Comparison of ENCODE assay signal across 8 cellular contexts in the genomic region with DNA sequence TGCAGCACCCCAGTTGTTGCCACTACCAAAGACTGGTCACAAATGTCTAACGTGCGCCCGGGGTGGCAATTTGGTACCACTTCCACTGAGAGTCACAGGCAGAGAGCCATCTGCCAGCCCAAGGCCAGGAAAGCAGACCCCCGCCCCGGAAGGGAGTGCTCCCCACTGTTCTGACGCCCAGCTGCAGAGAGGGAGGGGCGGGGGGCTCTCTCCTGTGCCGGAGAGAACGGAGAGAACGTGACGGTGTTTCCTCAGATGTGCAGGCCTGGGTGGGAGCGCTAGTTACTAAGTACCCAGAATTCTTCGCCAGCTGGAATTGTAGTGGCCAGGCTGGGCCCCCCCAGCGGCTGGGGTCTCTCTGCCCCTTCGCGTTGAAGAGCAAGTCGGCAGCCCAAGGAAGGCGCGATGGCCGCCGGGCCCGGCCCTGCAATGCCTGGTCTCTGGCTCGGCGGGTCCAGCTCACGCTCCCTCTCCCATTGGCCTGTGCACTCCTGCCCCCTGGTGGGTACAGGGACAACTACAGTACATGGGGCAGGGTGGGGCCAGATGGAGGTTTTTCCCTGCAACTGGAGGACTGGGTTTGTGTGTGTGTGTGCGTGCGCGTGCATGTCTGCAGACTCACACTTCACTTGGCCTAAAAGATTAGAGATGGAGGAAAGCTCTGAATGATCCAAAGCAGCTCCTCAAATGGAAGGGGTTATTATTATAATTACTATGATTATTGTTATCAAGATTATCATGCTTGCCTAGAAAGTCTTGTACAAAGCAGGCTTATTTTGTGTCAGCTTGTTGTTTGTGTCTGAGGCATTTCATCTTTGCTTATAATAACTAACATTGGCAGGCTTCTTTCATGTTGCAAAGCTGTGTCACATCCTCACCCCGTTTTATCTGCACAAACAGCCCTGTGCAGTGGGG.
DNase-seq lines count a peak whose midpoint lies in the region; ATAC-seq and TF ChIP-seq lines count a peak whose summit lies in the region.

No MANE protein-coding gene starts in this region.

- WGBS in tibial nerve, 2 donors, result 14 to 19% methylated on average over 26 to 29 of the region's 29 CpGs

- peak; percentile 87 for DNase-seq in ELF-1 (ENCODE audit: low read depth, low spot score)
- DNase-seq in GM23338 (ENCODE audit: low spot score), result peak; percentile 80
- DNase-seq in LNCaP clone FGC (ENCODE audit: low read depth), result no peak
- DNase-seq in SW480 (ENCODE audit: low spot score), result peak; percentile 60
- DNase-seq in activated naive CD8-positive, alpha-beta T cell treated with anti-CD3 and anti-CD28 coated beads, Interleukin-2, amount 50 U/mL, for 24 hours, result peak; percentile 84
- peak; percentile 85 to 87 for DNase-seq in cardiac muscle cell (ENCODE audit: low read depth in 1 of 2, low spot score in 1 of 2)
- DNase-seq in tibial nerve (ENCODE audit: low spot score in 2 of 2), result peak; percentile 83 to 84

- H3K4me1 Mint-ChIP-seq in GM23338, result peaks cover 3% of the 10 kb centered on the region; the same call in 1 of the 3 replicates
- peaks cover 6% of the 10 kb centered on the region for H3K4me1 Mint-ChIP-seq in activated naive CD8-positive, alpha-beta T cell treated with anti-CD3 and anti-CD28 coated beads, Interleukin-2, amount 50 U/mL, for 24 hours

- TF ChIP-seq EP300 in tibial nerve (IDR thresholded peaks at IDR 0.05), result peak in 1 of 2 donors; percentile 38

- H3K27me3 ChIP-seq in GM23338 (ENCODE audit: insufficient read depth) (no peaks in the 10 kb centered on the region), cardiac muscle cell (no peaks in the 10 kb centered on the region), parathyroid adenoma (ENCODE audit: control insufficient read depth, insufficient read depth, low read length) (no peaks in the 10 kb centered on the region), tibial nerve (no peaks in the 10 kb centered on the region)

- no peaks in the 10 kb centered on the region for H4K20me1 ChIP-seq in GM23338 (replicated peaks; ENCODE audit: insufficient read depth)

- H3K36me3 ChIP-seq in GM23338 (ENCODE audit: insufficient read depth), result no peaks in the 10 kb centered on the region
- no peaks in the 10 kb centered on the region for H3K36me3 ChIP-seq in cardiac muscle cell
- H3K36me3 ChIP-seq in parathyroid adenoma (ENCODE audit: control insufficient read depth, insufficient read depth, low read length), result no peaks in the 10 kb centered on the region
- no peaks in the 10 kb centered on the region for H3K36me3 ChIP-seq in tibial nerve

- TF ChIP-seq POLR2A in tibial nerve (IDR thresholded peaks at IDR 0.05), result no peak

- peak; percentile 98 for ATAC-seq in GM23338
- peak; percentile 92 for ATAC-seq in activated naive CD8-positive, alpha-beta T cell treated with anti-CD3 and anti-CD28 coated beads, Interleukin-2, amount 50 U/mL, for 24 hours

- no peaks in the 10 kb centered on the region; the same call in 2 of the 3 replicates for H3K9me3 Mint-ChIP-seq in GM23338
- no peaks in the 10 kb centered on the region for H3K9me3 Mint-ChIP-seq in activated naive CD8-positive, alpha-beta T cell treated with anti-CD3 and anti-CD28 coated beads, Interleukin-2, amount 50 U/mL, for 24 hours

- no peak overlapping the region for H3K9ac ChIP-seq in parathyroid adenoma

- H3K4me3 Mint-ChIP-seq in GM23338, result peak overlapping the region; percentile 68
- no peak overlapping the region for H3K4me3 Mint-ChIP-seq in activated naive CD8-positive, alpha-beta T cell treated with anti-CD3 and anti-CD28 coated beads, Interleukin-2, amount 50 U/mL, for 24 hours

- H3K4me3 ChIP-seq in GM23338 (peak overlapping the region; percentile 59), LNCaP clone FGC (ENCODE audit: low read depth, low read length) (no peak overlapping the region), cardiac muscle cell (no peak overlapping the region), parathyroid adenoma (ENCODE audit: low read depth, low read length) (no peak overlapping the region), tibial nerve (peak overlapping the region in 3 of 4 donors; percentile 23 to 35 (median 29))

- H2AFZ ChIP-seq in GM23338 (peak overlapping the region; percentile 98), parathyroid adenoma (peak overlapping the region; percentile 63)

- no peaks in the 10 kb centered on the region for H3F3A ChIP-seq in GM23338 (replicated peaks; ENCODE audit: low read depth)

- peak; percentile 77 to 99 for TF ChIP-seq CTCF in GM23338 (conservative IDR thresholded peaks at IDR 0.05; ENCODE audit: low read depth in 2 of 2)
- TF ChIP-seq CTCF in LNCaP clone FGC (IDR thresholded peaks at IDR 0.05; ENCODE audit: control insufficient read depth, extremely low read depth, insufficient read depth), result peak; percentile 98
- peak; percentile 91 for TF ChIP-seq CTCF in cardiac muscle cell (IDR thresholded peaks at IDR 0.05; ENCODE audit: low read depth, low read length)
- peak; percentile 87 for TF ChIP-seq CTCF in parathyroid adenoma (IDR thresholded peaks at IDR 0.05)
- peak; percentile 90 to 97 (median 96) for TF ChIP-seq CTCF in tibial nerve (IDR thresholded peaks at IDR 0.05)

- H3K9me3 ChIP-seq in cardiac muscle cell (ENCODE audit: low read depth) (no peaks in the 10 kb centered on the region), parathyroid adenoma (ENCODE audit: control insufficient read depth, low read length) (no peaks in the 10 kb centered on the region), tibial nerve (no peaks in the 10 kb centered on the region)

- no peak overlapping the region for H3K27ac ChIP-seq in GM23338 (ENCODE audit: low read depth)
- no peak overlapping the region for H3K27ac ChIP-seq in cardiac muscle cell
- H3K27ac ChIP-seq in parathyroid adenoma, result no peak overlapping the region
- H3K27ac ChIP-seq in tibial nerve, result no peak overlapping the region

- no peak overlapping the region for H3K27ac Mint-ChIP-seq in GM23338
- H3K27ac Mint-ChIP-seq in activated naive CD8-positive, alpha-beta T cell treated with anti-CD3 and anti-CD28 coated beads, Interleukin-2, amount 50 U/mL, for 24 hours, result no peak overlapping the region

- no peaks in the 10 kb centered on the region for H3K36me3 Mint-ChIP-seq in GM23338 (ENCODE audit: low read depth)
- no peaks in the 10 kb centered on the region for H3K36me3 Mint-ChIP-seq in activated naive CD8-positive, alpha-beta T cell treated with anti-CD3 and anti-CD28 coated beads, Interleukin-2, amount 50 U/mL, for 24 hours (ENCODE audit: low read depth)

- H3K4me2 ChIP-seq in GM23338, result peak overlapping the region; percentile 89
- H3K4me2 ChIP-seq in parathyroid adenoma (ENCODE audit: low read length), result peak overlapping the region; percentile 18

- H3K79me2 ChIP-seq in GM23338 (replicated peaks; ENCODE audit: insufficient read depth) (no peaks in the 10 kb centered on the region), parathyroid adenoma (peaks cover 21% of the 10 kb centered on the region)

- peaks cover 11% of the 10 kb centered on the region for H3K27me3 Mint-ChIP-seq in GM23338 (ENCODE audit: insufficient read depth, low read depth, poor library complexity)
- peaks cover 8% of the 10 kb centered on the region for H3K27me3 Mint-ChIP-seq in activated naive CD8-positive, alpha-beta T cell treated with anti-CD3 and anti-CD28 coated beads, Interleukin-2, amount 50 U/mL, for 24 hours

- no peaks in the 10 kb centered on the region for H3K4me1 ChIP-seq in GM23338 (ENCODE audit: insufficient read depth)
- H3K4me1 ChIP-seq in cardiac muscle cell (ENCODE audit: low read depth), result no peaks in the 10 kb centered on the region
- H3K4me1 ChIP-seq in parathyroid adenoma, result no peaks in the 10 kb centered on the region
- peaks cover 0 to 10% (median 5%) of the 10 kb centered on the region in 4 donors for H3K4me1 ChIP-seq in tibial nerve

- no peaks in the 10 kb centered on the region for H3K9me2 ChIP-seq in GM23338 (ENCODE audit: insufficient read depth)

TF ChIP-seq in GM23338, 12 proteins besides CTCF, POLR2A, EP300 and RAD21 (continues in another document):
- TF ChIP-seq, protein P1, sequence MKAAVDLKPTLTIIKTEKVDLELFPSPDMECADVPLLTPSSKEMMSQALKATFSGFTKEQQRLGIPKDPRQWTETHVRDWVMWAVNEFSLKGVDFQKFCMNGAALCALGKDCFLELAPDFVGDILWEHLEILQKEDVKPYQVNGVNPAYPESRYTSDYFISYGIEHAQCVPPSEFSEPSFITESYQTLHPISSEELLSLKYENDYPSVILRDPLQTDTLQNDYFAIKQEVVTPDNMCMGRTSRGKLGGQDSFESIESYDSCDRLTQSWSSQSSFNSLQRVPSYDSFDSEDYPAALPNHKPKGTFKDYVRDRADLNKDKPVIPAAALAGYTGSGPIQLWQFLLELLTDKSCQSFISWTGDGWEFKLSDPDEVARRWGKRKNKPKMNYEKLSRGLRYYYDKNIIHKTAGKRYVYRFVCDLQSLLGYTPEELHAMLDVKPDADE (IDR thresholded peaks at IDR 0.05), result no peak
- TF ChIP-seq EZH2phosphoT487 (IDR thresholded peaks at IDR 0.05; ENCODE audit: unreplicated experiment), result no peak
- TF ChIP-seq ZNF331 (CRISPR knock-in tag; IDR thresholded peaks at IDR 0.05; ENCODE audit: low read depth), result no peak
- no peak for TF ChIP-seq JUNB (IDR thresholded peaks at IDR 0.05; ENCODE audit: unreplicated experiment)
- TF ChIP-seq EZH2 (IDR thresholded peaks at IDR 0.05; ENCODE audit: low read depth, unreplicated experiment), result no peak
- TF ChIP-seq, protein P2, sequence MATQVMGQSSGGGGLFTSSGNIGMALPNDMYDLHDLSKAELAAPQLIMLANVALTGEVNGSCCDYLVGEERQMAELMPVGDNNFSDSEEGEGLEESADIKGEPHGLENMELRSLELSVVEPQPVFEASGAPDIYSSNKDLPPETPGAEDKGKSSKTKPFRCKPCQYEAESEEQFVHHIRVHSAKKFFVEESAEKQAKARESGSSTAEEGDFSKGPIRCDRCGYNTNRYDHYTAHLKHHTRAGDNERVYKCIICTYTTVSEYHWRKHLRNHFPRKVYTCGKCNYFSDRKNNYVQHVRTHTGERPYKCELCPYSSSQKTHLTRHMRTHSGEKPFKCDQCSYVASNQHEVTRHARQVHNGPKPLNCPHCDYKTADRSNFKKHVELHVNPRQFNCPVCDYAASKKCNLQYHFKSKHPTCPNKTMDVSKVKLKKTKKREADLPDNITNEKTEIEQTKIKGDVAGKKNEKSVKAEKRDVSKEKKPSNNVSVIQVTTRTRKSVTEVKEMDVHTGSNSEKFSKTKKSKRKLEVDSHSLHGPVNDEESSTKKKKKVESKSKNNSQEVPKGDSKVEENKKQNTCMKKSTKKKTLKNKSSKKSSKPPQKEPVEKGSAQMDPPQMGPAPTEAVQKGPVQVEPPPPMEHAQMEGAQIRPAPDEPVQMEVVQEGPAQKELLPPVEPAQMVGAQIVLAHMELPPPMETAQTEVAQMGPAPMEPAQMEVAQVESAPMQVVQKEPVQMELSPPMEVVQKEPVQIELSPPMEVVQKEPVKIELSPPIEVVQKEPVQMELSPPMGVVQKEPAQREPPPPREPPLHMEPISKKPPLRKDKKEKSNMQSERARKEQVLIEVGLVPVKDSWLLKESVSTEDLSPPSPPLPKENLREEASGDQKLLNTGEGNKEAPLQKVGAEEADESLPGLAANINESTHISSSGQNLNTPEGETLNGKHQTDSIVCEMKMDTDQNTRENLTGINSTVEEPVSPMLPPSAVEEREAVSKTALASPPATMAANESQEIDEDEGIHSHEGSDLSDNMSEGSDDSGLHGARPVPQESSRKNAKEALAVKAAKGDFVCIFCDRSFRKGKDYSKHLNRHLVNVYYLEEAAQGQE (IDR thresholded peaks at IDR 0.05; ENCODE audit: unreplicated experiment), result no peak
- TF ChIP-seq NANOG (IDR thresholded peaks at IDR 0.05; ENCODE audit: borderline replicate concordance), result no peak

Comparison
In these comparisons a context has a peak if more than half of its experiments do, and no peak if none do; other contexts are left out.
1. H3K4me3 ChIP-seq: peak in GM23338 (single experiment) and tibial nerve (3 of 4); none in LNCaP clone FGC (single experiment), cardiac muscle cell (single experiment) and parathyroid adenoma (single experiment).
2. Peak in every context shown above with its lines, with median percentiles within 50 percentile points of each other: CTCF ChIP-seq.